In genomic region chr3:119498188-119498987, GRCh38 we compare ENCODE assay signal across 8 cellular contexts. TPM values are rescaled to one million over a fixed set of nuclear protein-coding genes. Genes with fewer than 3 reads are reported as not detected.
DNase-seq lines count a peak whose midpoint lies in the region; ATAC-seq, FAIRE-seq and TF ChIP-seq lines count a peak whose summit lies in the region.

A gene with protein sequence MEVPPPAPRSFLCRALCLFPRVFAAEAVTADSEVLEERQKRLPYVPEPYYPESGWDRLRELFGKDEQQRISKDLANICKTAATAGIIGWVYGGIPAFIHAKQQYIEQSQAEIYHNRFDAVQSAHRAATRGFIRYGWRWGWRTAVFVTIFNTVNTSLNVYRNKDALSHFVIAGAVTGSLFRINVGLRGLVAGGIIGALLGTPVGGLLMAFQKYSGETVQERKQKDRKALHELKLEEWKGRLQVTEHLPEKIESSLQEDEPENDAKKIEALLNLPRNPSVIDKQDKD (plus strand): TSS chr3:119498547. CDS start chr3:119498734, 187 bp downstream.

- no peaks in the 10 kb centered on the region for H3K9me3 Mint-ChIP-seq in CD14-positive monocyte

- no peaks in the 10 kb centered on the region; a peak in 1 of 5 replicates for H3K27me3 ChIP-seq in HepG2 (ENCODE audit: control insufficient read depth in 1 of 2, insufficient read depth in 2 of 2, low read length in 2 of 2)

- TF ChIP-seq CTCF in CD14-positive monocyte (IDR thresholded peaks at IDR 0.05): no peak
- no peak for TF ChIP-seq CTCF in HepG2 (CRISPR knock-in tag; IDR thresholded peaks at IDR 0.05)

- peak within 1 kb of the TSS; percentile 97 for H3K27ac ChIP-seq in HepG2 (ENCODE audit: extremely low read length, insufficient read depth, low read length)

- TF ChIP-seq POLR2A in HepG2 (IDR thresholded peaks at IDR 0.05; ENCODE audit: insufficient read depth in 1 of 2, low read depth in 2 of 2, low read length in 2 of 2): peak; percentile 94 to 98

- H3K4me1 ChIP-seq in HepG2 (ENCODE audit: insufficient read depth, low read length): peaks cover 31% of the 10 kb centered on the region

- H2AFZ ChIP-seq in HepG2 (ENCODE audit: low read length): peak within 1 kb of the TSS; percentile 66

- H3K9me3 ChIP-seq in HepG2 (ENCODE audit: low read length): no peaks in the 10 kb centered on the region

- peaks cover 26% of the 10 kb centered on the region for H3K79me2 ChIP-seq in HepG2 (ENCODE audit: insufficient read depth, low read length)

- H3K27me3 Mint-ChIP-seq in CD14-positive monocyte (ENCODE audit: low read depth in 3 of 3): peaks cover 2 to 3% (median 2%) of the 10 kb centered on the region in 3 donors

- peaks cover 0 to 4% of the 10 kb centered on the region in 2 experiments; a peak in 1 of 5 replicates for H3K36me3 ChIP-seq in HepG2 (replicated peaks in 1 of 2; ENCODE audit: control insufficient read depth in 1 of 2, insufficient read depth in 2 of 2, low read length in 2 of 2)

- H3K4me3 ChIP-seq in HepG2 (replicated peaks in 1 of 3; ENCODE audit: insufficient read depth in 1 of 3, low read depth in 2 of 3, low read length in 3 of 3): peak within 1 kb of the TSS; percentile 63 to 97 (median 96)

- TF ChIP-seq EP300 in HepG2 (IDR thresholded peaks at IDR 0.05; ENCODE audit: low read depth in 2 of 2, low read length in 2 of 2) (0 out of 4 replicates have a peak, but pooled peaks of 1 of the 2 experiments have one; percentile 38), HepG2 (CRISPR knock-in tag; IDR thresholded peaks at IDR 0.05; ENCODE audit: borderline replicate concordance) (no peak; the same call in 1 of the 2 replicates)

- WGBS in HepG2 (ENCODE audit: low lambda C conversion rate): under 1% methylated on average over 26 of the region's 57 CpGs

- peak within 1 kb of the TSS; percentile 98 for H3K9ac ChIP-seq in HepG2 (ENCODE audit: insufficient read depth, low read depth, low read length)

- H3K4me3 Mint-ChIP-seq in CD14-positive monocyte: peak within 1 kb of the TSS; percentile 96 to 99

- H3K4me1 Mint-ChIP-seq in CD14-positive monocyte: peaks cover 32% of the 10 kb centered on the region

- DNase-seq in CD14-positive monocyte (ENCODE audit: low spot score) (peak; percentile 97), NCI-H82 (lab: John Stamatoyannopoulos, UW) (peak; percentile 99), dermis microvascular lymphatic vessel endothelial cell (ENCODE audit: low read depth in 2 of 2) (peak; percentile 89 to 97), HepG2 (ENCODE audit: low spot score) (peak; percentile 96)
- DNase-seq in activated CD4-positive, alpha-beta T cell treated with anti-CD3 and anti-CD28 coated beads, Interleukin-2, amount 50 U/mL, for 48 hours: peak; percentile 97
- DNase-seq in stimulated activated CD4-positive, alpha-beta T cell treated with anti-CD3 and anti-CD28 coated beads, Interleukin-4, amount 100 ng/mL, for 1 hour: peak; percentile 98

- intact Hi-C loops in CD14-positive monocyte (cut with micrococcal nuclease): loop anchor here (2.0 to 5.0 kb wide), 4 partner anchors 30 to 179 kb away; partner anchors contain the start of genes COX17 (in 2 of the 2), POGLUT1 (in 1 of the 2) and TMEM39A (in 1 of the 2)
- intact Hi-C loops in HepG2 (cut with micrococcal nuclease; ENCODE audit: unreplicated experiment): loop anchor here (1.0 kb wide), 2 partner anchors 29 to 35 kb away; partner anchors contain the start of gene TMEM39A

- TF ChIP-seq RAD21 in HepG2 (CRISPR knock-in tag; IDR thresholded peaks at IDR 0.05): peak; percentile 37

- no peaks in the 10 kb centered on the region for H4K20me1 ChIP-seq in HepG2 (ENCODE audit: insufficient read depth, low read length)

- peak within 1 kb of the TSS; percentile 78 for H3K4me2 ChIP-seq in HepG2 (ENCODE audit: low read depth, low read length)

- ATAC-seq in GM19397 (IDR thresholded peaks at IDR 0.05; ENCODE audit: unreplicated experiment) (peak; percentile 99), HG03571 (IDR thresholded peaks at IDR 0.05; ENCODE audit: unreplicated experiment) (peak; percentile 99), HepG2 (peak; percentile 99)

- POLR2A ChIA-PET in HepG2 (lab: Yijun Ruan, JAX): interaction anchor here (0.6 to 5.4 kb wide), 20 partner anchors 8 to 1098 kb away, joined by 3 to 80 read pairs (median 5); partner anchors contain the start of genes B4GALT4, COX17, GSK3B and NDUFB4

- in situ Hi-C loops in HepG2 (cut with HindIII; ENCODE audit: extremely low pct_ligation_motif_present, low pct_unique_long_range_greater_than_20kb): no loop called here

- CTCF ChIA-PET in HepG2 (lab: Yijun Ruan, JAX; ENCODE audit: low intra/inter-chr PET ratio, low total read pairs): no interaction called here

- H3K36me3 Mint-ChIP-seq in CD14-positive monocyte: peaks cover 4 to 6% of the 10 kb centered on the region in 2 donors

- FAIRE-seq in HepG2 (lab: Jason Lieb, UNC): peak; percentile 66

- TSS peak; percentile 76 for BruUV-seq in HepG2 (replicated peaks; lab: Mats Ljungman, UMichigan)

- peak within 1 kb of the TSS; percentile 96 to 99 (median 98) for H3K27ac Mint-ChIP-seq in CD14-positive monocyte

TF ChIP-seq in HepG2, 621 proteins besides CTCF, POLR2A, EP300 and RAD21 (continues in another document):
- no peak for TF ChIP-seq NFRKB (IDR thresholded peaks at IDR 0.05)
- peak; percentile 76; the same call in 1 of the 2 replicates for TF ChIP-seq PCBP1 (IDR thresholded peaks at IDR 0.05; ENCODE audit: borderline replicate concordance, low read depth, low read length)
- no peak for TF ChIP-seq ARNT2 (CRISPR knock-in tag; IDR thresholded peaks at IDR 0.05; ENCODE audit: low read depth)
- peak; percentile 60 for TF ChIP-seq REPIN1 (CRISPR knock-in tag; IDR thresholded peaks at IDR 0.05; ENCODE audit: borderline replicate concordance, low read depth)
- no peak for TF ChIP-seq ZBTB42 (CRISPR knock-in tag; IDR thresholded peaks at IDR 0.05)
- peak; percentile 58; the same call in 1 of the 2 replicates for TF ChIP-seq NRL (CRISPR knock-in tag; IDR thresholded peaks at IDR 0.05; ENCODE audit: borderline replicate concordance)
- TF ChIP-seq MTF2 (CRISPR knock-in tag; IDR thresholded peaks at IDR 0.05; ENCODE audit: borderline replicate concordance): no peak
- no peak for TF ChIP-seq FOXA1 (IDR thresholded peaks at IDR 0.05)
- TF ChIP-seq FOXA1 (CRISPR knock-in tag; IDR thresholded peaks at IDR 0.05): no peak
- TF ChIP-seq HMGXB4 (CRISPR knock-in tag; IDR thresholded peaks at IDR 0.05; ENCODE audit: borderline replicate concordance in 1 of 2, low read depth in 1 of 2): peak in 1 of 2 experiments; percentile 85; a peak in 3 of 4 replicates
- TF ChIP-seq ZNF335 (CRISPR knock-in tag; IDR thresholded peaks at IDR 0.05): peak; percentile 52
- TF ChIP-seq, protein P1, sequence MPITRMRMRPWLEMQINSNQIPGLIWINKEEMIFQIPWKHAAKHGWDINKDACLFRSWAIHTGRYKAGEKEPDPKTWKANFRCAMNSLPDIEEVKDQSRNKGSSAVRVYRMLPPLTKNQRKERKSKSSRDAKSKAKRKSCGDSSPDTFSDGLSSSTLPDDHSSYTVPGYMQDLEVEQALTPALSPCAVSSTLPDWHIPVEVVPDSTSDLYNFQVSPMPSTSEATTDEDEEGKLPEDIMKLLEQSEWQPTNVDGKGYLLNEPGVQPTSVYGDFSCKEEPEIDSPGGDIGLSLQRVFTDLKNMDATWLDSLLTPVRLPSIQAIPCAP (CRISPR knock-in tag; IDR thresholded peaks at IDR 0.05; ENCODE audit: low read depth): no peak
- TF ChIP-seq ZNF660 (CRISPR knock-in tag; IDR thresholded peaks at IDR 0.05; ENCODE audit: borderline replicate concordance, low read depth): no peak
- TF ChIP-seq ZNF441 (CRISPR knock-in tag; IDR thresholded peaks at IDR 0.05; ENCODE audit: borderline replicate concordance): no peak
- TF ChIP-seq CHD2 (IDR thresholded peaks at IDR 0.05; ENCODE audit: low read depth, low read length): no peak; the same call in 1 of the 2 replicates

RNA-seq across cellular contexts. Expression of the gene that starts here (rescaled TPM):
- polyA plus RNA-seq in CD14-positive monocyte (10 to 100 TPM; 78.2 to 81.1 TPM), HepG2 (2011; rRNA removed) (41.9 and 50.0 TPM in 2 replicates)
- total RNA-seq in dermis microvascular lymphatic vessel endothelial cell (37.1 and 39.7 TPM in 2 replicates), HepG2 (2016; rRNA removed; fragmentation: Illumina TruSeq; extraction: Trizol) (77.8 and 78.2 TPM in 2 replicates)
- 22.6 and 30.9 TPM in 2 replicates for total RNA-seq in HepG2 (2016; cell fraction: cytosol; rRNA removed; fragmentation: Illumina TruSeq; extraction: Trizol; ENCODE audit: low read depth)
- 79.0 and 81.0 TPM in 2 replicates for total RNA-seq in HepG2 (2016; cell fraction: insoluble cytoplasmic fraction; rRNA removed; fragmentation: Illumina TruSeq; extraction: Trizol)
- total RNA-seq in HepG2 (2016; cell fraction: membrane; rRNA removed; fragmentation: Illumina TruSeq; extraction: Trizol): 54.0 and 62.0 TPM in 2 replicates
- total RNA-seq in HepG2 (2016; cell fraction: nucleus; rRNA removed; fragmentation: Illumina TruSeq; extraction: Trizol): 45.2 and 47.9 TPM in 2 replicates
- polyA plus RNA-seq in HepG2 (2011; cell fraction: cytosol; rRNA removed): 40.2 and 43.5 TPM in 2 replicates
- polyA plus RNA-seq in HepG2 (2011; cell fraction: nucleus; rRNA removed): 46.3 and 51.0 TPM in 2 replicates
- polyA plus RNA-seq in HepG2 (2012): 37.3 and 63.6 TPM in 2 replicates
- polyA plus RNA-seq in HepG2 (2016; cell fraction: cytosol; fragmentation: Illumina TruSeq; extraction: Trizol; ENCODE audit: low read depth): 30.9 and 42.2 TPM in 2 replicates
- 74.7 and 81.2 TPM in 2 replicates for polyA plus RNA-seq in HepG2 (2016; cell fraction: insoluble cytoplasmic fraction; fragmentation: Illumina TruSeq; extraction: Trizol; ENCODE audit: low read depth)
- polyA plus RNA-seq in HepG2 (2016; cell fraction: membrane; fragmentation: Illumina TruSeq; extraction: Trizol; ENCODE audit: low read depth): 45.4 and 51.3 TPM in 2 replicates
- polyA plus RNA-seq in HepG2 (2016; cell fraction: nucleus; fragmentation: Illumina TruSeq; extraction: Trizol; ENCODE audit: insufficient read depth, low read depth): 89.5 and 98.9 TPM in 2 replicates
- polyA minus RNA-seq in HepG2 (2011; rRNA and poly(A)+ RNA removed; ENCODE audit: low replicate concordance): 49.3 and 54.0 TPM in 2 replicates
- polyA minus RNA-seq in HepG2 (2011; cell fraction: cytosol; rRNA and poly(A)+ RNA removed): 21.8 and 22.8 TPM in 2 replicates
- 29.0 and 29.6 TPM in 2 replicates for polyA minus RNA-seq in HepG2 (2011; cell fraction: nucleus; rRNA and poly(A)+ RNA removed)

Comparison
In these comparisons a context has a peak if more than half of its experiments do, and no peak if none do; other contexts are left out.
1. Peak in every context shown above with its lines: DNase-seq, ATAC-seq, H3K4me3 ChIP-seq and H3K27ac ChIP-seq.